8 cellular contexts compared by ENCODE assay signal in the genomic region with DNA sequence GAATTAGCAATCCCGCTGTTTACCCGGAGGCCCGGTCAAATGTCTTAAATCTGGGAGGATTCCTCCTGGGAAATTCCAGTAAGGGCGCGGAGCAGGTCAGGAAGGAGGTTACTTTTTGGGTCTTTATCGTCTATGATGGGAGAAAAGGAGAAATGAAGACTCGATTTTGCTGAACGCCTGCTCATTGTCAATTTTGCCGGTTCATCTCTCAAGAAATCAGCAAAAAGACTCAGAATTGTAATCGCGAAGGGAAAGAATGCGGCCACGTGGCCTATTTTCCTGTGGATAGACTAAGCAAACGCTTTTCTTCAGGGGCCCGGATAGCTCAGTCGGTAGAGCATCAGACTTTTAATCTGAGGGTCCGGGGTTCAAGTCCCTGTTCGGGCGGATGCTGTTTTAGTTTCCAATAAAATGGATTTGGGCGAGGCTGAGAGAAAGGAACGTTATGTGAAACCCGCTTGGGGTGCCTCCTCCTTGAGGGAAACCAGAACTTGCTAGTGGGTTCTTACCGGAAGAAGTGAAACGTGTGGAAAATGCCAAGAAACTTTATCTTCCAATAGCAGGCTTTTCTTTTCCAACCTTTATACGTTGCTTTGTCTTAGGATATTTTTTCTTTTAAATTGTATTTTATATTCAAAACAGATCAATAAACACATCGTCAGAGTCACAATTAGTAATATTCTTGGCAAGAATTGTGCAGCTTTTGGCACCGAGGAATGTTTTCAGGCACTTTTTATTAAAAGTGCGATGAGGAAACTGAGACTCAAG. TPM values are rescaled to one million over a fixed set of nuclear protein-coding genes. Genes with fewer than 3 reads are reported as not detected.
DNase-seq lines count a peak whose midpoint lies in the region; ATAC-seq and TF ChIP-seq lines count a peak whose summit lies in the region.

No MANE protein-coding gene starts in this region.

- H3K4me1 ChIP-seq in HAP-1, result peaks cover 23% of the 10 kb centered on the region
- no peaks in the 10 kb centered on the region for H3K4me1 ChIP-seq in endocrine pancreas (ENCODE audit: control insufficient read depth, insufficient read depth, low read length)
- peaks cover 2 to 9% of the 10 kb centered on the region in 2 donors for H3K4me1 ChIP-seq in mucosa of rectum (ENCODE audit: control insufficient read depth in 2 of 2, insufficient read depth in 2 of 2, low read length in 2 of 2)

- H3K27me3 ChIP-seq in BJ (ENCODE audit: control insufficient read depth, insufficient read depth, low read length), result no peaks in the 10 kb centered on the region
- H3K27me3 ChIP-seq in HAP-1 (ENCODE audit: low read depth), result no peaks in the 10 kb centered on the region
- no peaks in the 10 kb centered on the region for H3K27me3 ChIP-seq in endocrine pancreas (ENCODE audit: control insufficient read depth, insufficient read depth, low read length)
- H3K27me3 ChIP-seq in mucosa of rectum (ENCODE audit: control insufficient read depth in 2 of 2, insufficient read depth in 2 of 2, low read length in 2 of 2), result no peaks in the 10 kb centered on the region

- peak overlapping the region; percentile 33 for H3K4me3 ChIP-seq in BJ (ENCODE audit: low read depth, low read length)
- H3K4me3 ChIP-seq in HAP-1, result peak overlapping the region; percentile 34
- peak overlapping the region; percentile 53 for H3K4me3 ChIP-seq in endocrine pancreas (ENCODE audit: control insufficient read depth, insufficient read depth, low read length)
- peak overlapping the region; percentile 17 to 61 for H3K4me3 ChIP-seq in mucosa of rectum (ENCODE audit: low read length in 2 of 2)

- intact Hi-C loops in activated CD4-positive, alpha-beta memory T cell treated with anti-CD3 and anti-CD28 coated beads for 36 hours (cut with micrococcal nuclease), result loop anchor here (1.0 to 10.0 kb wide), 3 partner anchors 113 to 1891 kb away; partner anchors contain the start of genes PATL1, ZDHHC5 and ZFP91

- no peaks in the 10 kb centered on the region for H3K9me3 ChIP-seq in HAP-1
- H3K9me3 ChIP-seq in endocrine pancreas (ENCODE audit: control insufficient read depth, low read length), result no peaks in the 10 kb centered on the region
- no peaks in the 10 kb centered on the region for H3K9me3 ChIP-seq in mucosa of rectum (ENCODE audit: control insufficient read depth in 2 of 2, low read length in 2 of 2)

- H3K9ac ChIP-seq in endocrine pancreas (ENCODE audit: control insufficient read depth, insufficient read depth, low read length), result no peak overlapping the region
- no peak overlapping the region for H3K9ac ChIP-seq in mucosa of rectum (ENCODE audit: low read depth in 1 of 2, low read length in 2 of 2)

- peak overlapping the region; percentile 83 for H3K27ac Mint-ChIP-seq in activated CD4-positive, alpha-beta memory T cell treated with anti-CD3 and anti-CD28 coated beads for 36 hours

- CTCF ChIA-PET in BJ (lab: Yijun Ruan, JAX), result no interaction called here
- CTCF ChIA-PET in activated CD4-positive, alpha-beta memory T cell treated with anti-CD3 and anti-CD28 coated beads for 36 hours (lab: Charles Lee), result interaction anchor here (1.3 to 1.4 kb wide), 3 partner anchors 9 to 19 kb away, joined by 3 to 5 read pairs (median 4); no protein-coding TSS in a partner anchor

- POLR2A ChIA-PET in BJ (lab: Charles Lee), result interaction anchor here (1.3 kb wide), 1 partner anchor 10 kb away, joined by 4 read pairs; no protein-coding TSS in a partner anchor
- POLR2A ChIA-PET in activated CD4-positive, alpha-beta memory T cell treated with anti-CD3 and anti-CD28 coated beads for 36 hours (lab: Charles Lee), result no interaction called here

- DNase-seq in BJ (ENCODE audit: low read depth) (no peak), HAP-1 (ENCODE audit: low spot score in 2 of 2) (peak; percentile 85 to 89), NCI-H526 treated with DMSO at 0.1 percent for 48 hours (lab: John Stamatoyannopoulos, UW) (peak; percentile 41)
- DNase-seq in activated CD4-positive, alpha-beta memory T cell treated with anti-CD3 and anti-CD28 coated beads for 36 hours, result peak; percentile 86
- DNase-seq in stimulated activated CD8-positive, alpha-beta memory T cell treated with anti-CD3 and anti-CD28 coated beads, Interleukin-7, amount 100 ng/mL, for 48 hours (ENCODE audit: extremely low read depth in 1 of 2, low read depth in 1 of 2), result peak; percentile 65 to 67

- peaks cover 42% of the 10 kb centered on the region for H3K4me1 Mint-ChIP-seq in activated CD4-positive, alpha-beta memory T cell treated with anti-CD3 and anti-CD28 coated beads for 36 hours (ENCODE audit: low read depth)

- no peak for ATAC-seq in GM21526 (IDR thresholded peaks at IDR 0.05; ENCODE audit: low FRiP score, unreplicated experiment)

- peaks cover 2% of the 10 kb centered on the region for H3K9me3 Mint-ChIP-seq in activated CD4-positive, alpha-beta memory T cell treated with anti-CD3 and anti-CD28 coated beads for 36 hours

- no peak for TF ChIP-seq CTCF in BJ (IDR thresholded peaks at IDR 0.05; ENCODE audit: insufficient read depth, low read depth, low read length)

- H3K36me3 Mint-ChIP-seq in activated CD4-positive, alpha-beta memory T cell treated with anti-CD3 and anti-CD28 coated beads for 36 hours, result peaks cover 9% of the 10 kb centered on the region

- H3K27ac ChIP-seq in mucosa of rectum (ENCODE audit: low read depth in 2 of 2, low read length in 2 of 2), result no peak overlapping the region

- peaks cover 4% of the 10 kb centered on the region for H3K27me3 Mint-ChIP-seq in activated CD4-positive, alpha-beta memory T cell treated with anti-CD3 and anti-CD28 coated beads for 36 hours

- in situ Hi-C loops in HAP-1 (cut with MboI; ENCODE audit: low sequenced_read_pairs), result loop anchor here (25.0 kb wide), 2 partner anchors 206 to 556 kb away; partner anchors contain the start of gene STX3

- H3K4me3 Mint-ChIP-seq in activated CD4-positive, alpha-beta memory T cell treated with anti-CD3 and anti-CD28 coated beads for 36 hours, result peak overlapping the region; percentile 75

- H3K36me3 ChIP-seq in BJ (ENCODE audit: control insufficient read depth, insufficient read depth, low read length), result no peaks in the 10 kb centered on the region
- H3K36me3 ChIP-seq in HAP-1 (replicated peaks), result no peaks in the 10 kb centered on the region
- no peaks in the 10 kb centered on the region for H3K36me3 ChIP-seq in endocrine pancreas (ENCODE audit: control insufficient read depth, insufficient read depth, low read length)
- H3K36me3 ChIP-seq in mucosa of rectum (ENCODE audit: control insufficient read depth in 2 of 2, insufficient read depth in 2 of 2, low read length in 2 of 2), result no peaks in the 10 kb centered on the region

RNA-seq across cellular contexts. Expression of gene OR4D9, which starts 45.0 kb away (rescaled TPM):
- polyA plus RNA-seq in BJ (2011; rRNA removed), result not detected in 2 replicates
- polyA minus RNA-seq in BJ (2011; rRNA and poly(A)+ RNA removed), result not detected in 2 replicates
- not detected for total RNA-seq in activated CD4-positive, alpha-beta memory T cell treated with anti-CD3 and anti-CD28 coated beads for 36 hours

RNA-seq across cellular contexts. Expression of gene OR4D11, which starts 52.9 kb away (rescaled TPM):
- polyA plus RNA-seq in BJ (2011; rRNA removed), result not detected in 2 replicates
- polyA minus RNA-seq in BJ (2011; rRNA and poly(A)+ RNA removed), result not detected in 2 replicates
- not detected for total RNA-seq in activated CD4-positive, alpha-beta memory T cell treated with anti-CD3 and anti-CD28 coated beads for 36 hours

RNA-seq across cellular contexts. Expression of gene OSBP, which starts 59.3 kb away (rescaled TPM):
- polyA plus RNA-seq in BJ (2011; rRNA removed), result 10.0 and 16.1 TPM in 2 replicates
- 12.5 and 17.4 TPM in 2 replicates for polyA minus RNA-seq in BJ (2011; rRNA and poly(A)+ RNA removed)
- 10 to 100 TPM; 37.2 to 40.9 TPM for total RNA-seq in activated CD4-positive, alpha-beta memory T cell treated with anti-CD3 and anti-CD28 coated beads for 36 hours
